Comparison of ENCODE assay signal across 8 cellular contexts in the genomic region with DNA sequence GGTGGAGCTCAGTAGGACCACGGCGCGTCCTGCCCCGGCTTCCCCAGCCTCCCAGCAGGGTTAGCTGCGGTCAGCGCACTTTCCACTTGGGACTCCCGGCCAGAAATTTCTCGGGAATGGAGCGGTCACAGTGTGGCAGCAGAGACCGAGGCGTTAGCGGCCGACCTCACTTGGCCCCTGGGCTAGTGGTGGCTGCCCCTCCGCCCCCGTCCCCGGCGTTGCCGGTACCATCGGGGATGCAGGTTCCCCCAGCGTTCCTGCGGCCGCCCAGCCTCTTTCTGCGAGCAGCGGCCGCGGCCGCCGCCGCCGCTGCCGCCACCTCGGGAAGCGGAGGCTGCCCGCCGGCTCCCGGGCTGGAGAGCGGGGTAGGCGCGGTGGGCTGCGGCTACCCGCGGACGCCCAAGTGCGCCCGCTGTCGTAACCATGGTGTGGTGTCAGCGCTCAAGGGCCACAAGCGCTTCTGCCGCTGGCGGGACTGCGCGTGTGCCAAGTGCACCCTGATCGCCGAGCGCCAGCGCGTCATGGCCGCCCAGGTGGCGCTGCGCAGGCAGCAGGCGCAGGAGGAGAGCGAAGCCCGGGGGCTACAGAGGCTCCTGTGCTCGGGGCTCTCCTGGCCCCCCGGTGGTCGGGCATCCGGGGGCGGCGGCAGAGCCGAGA. TPM values are rescaled to one million over a fixed set of nuclear protein-coding genes. Genes with fewer than 3 reads are reported as not detected.
DNase-seq lines count a peak whose midpoint lies in the region; ATAC-seq and TF ChIP-seq lines count a peak whose summit lies in the region.

No MANE protein-coding gene starts in this region.

- peaks cover 4% of the 10 kb centered on the region; the same call in 1 of the 2 replicates for H3K27me3 ChIP-seq in HUES48 (ENCODE audit: control insufficient read depth, insufficient read depth, low read length)
- H3K27me3 ChIP-seq in SJSA1 (replicated peaks): no peaks in the 10 kb centered on the region
- H3K27me3 ChIP-seq in spleen (replicated peaks in 1 of 7): peaks cover 0 to 70% (median 19%) of the 10 kb centered on the region in 7 donors

- H3K27ac ChIP-seq in HUES48 (ENCODE audit: low read depth, low read length) (peak overlapping the region; percentile 78), SJSA1 (no peak overlapping the region), spleen (peak overlapping the region in 7 of 8 donors; percentile 47 to 81 (median 76))

- H3K36me3 ChIP-seq in HUES48 (ENCODE audit: control insufficient read depth, insufficient read depth, low read length): peaks cover 9% of the 10 kb centered on the region; the same call in 1 of the 2 replicates
- no peaks in the 10 kb centered on the region for H3K36me3 ChIP-seq in SJSA1
- H3K36me3 ChIP-seq in spleen: no peaks in the 10 kb centered on the region

- TF ChIP-seq CTCF in spleen (IDR thresholded peaks at IDR 0.05 in 8 of 11, conservative IDR thresholded peaks at IDR 0.05 in 3 of 11): peak in 3 of 11 experiments; percentile 10 to 26 (median 13)

- intact Hi-C loops in spleen (cut with DNase I; ENCODE audit: low total_unique reads): no loop called here

- ATAC-seq in GM19328 (IDR thresholded peaks at IDR 0.05; ENCODE audit: unreplicated experiment) (peak; percentile 71), GM21737 (IDR thresholded peaks at IDR 0.05; ENCODE audit: unreplicated experiment) (no peak)

- WGBS in spleen, 5 donors: 1 to 6% (median 2%) methylated on average over 9 to 70 of the region's 70 CpGs

- H3K9ac ChIP-seq in HUES48 (ENCODE audit: low read depth, low read length): peak overlapping the region; percentile 72

- peaks cover 17% of the 10 kb centered on the region for H3K4me1 ChIP-seq in HUES48 (ENCODE audit: control insufficient read depth, insufficient read depth, low read length)
- peaks cover 6% of the 10 kb centered on the region; the same call in 1 of the 2 replicates for H3K4me1 ChIP-seq in SJSA1 (replicated peaks)
- peaks cover 0 to 22% (median 18%) of the 10 kb centered on the region in 6 donors for H3K4me1 ChIP-seq in spleen

- H3K4me3 ChIP-seq in HUES48 (ENCODE audit: low read depth, low read length) (peak overlapping the region; percentile 92), SJSA1 (peak overlapping the region; percentile 57), spleen (peak overlapping the region; percentile 38 to 80 (median 55))

- DNase-seq in AG20443 (ENCODE audit: low spot score) (peak; percentile 54), SJSA1 (ENCODE audit: low read depth in 1 of 2, low spot score in 2 of 2) (peak; percentile 44 to 59), cerebellum (ENCODE audit: low spot score) (peak; percentile 4), kidney glomerular epithelial cell (lab: John Stamatoyannopoulos, UW) (peak; percentile 39), spleen (peak; percentile 87)

- H3K9me3 ChIP-seq in HUES48 (ENCODE audit: control insufficient read depth, insufficient read depth, low read length) (no peaks in the 10 kb centered on the region), SJSA1 (replicated peaks) (no peaks in the 10 kb centered on the region), spleen (no peaks in the 10 kb centered on the region)

- no peak for TF ChIP-seq POLR2A in spleen (IDR thresholded peaks at IDR 0.05)

RNA-seq across cellular contexts. Expression of a gene that starts 0.5 kb away (rescaled TPM):
- 0.25 and 1.1 TPM in 2 replicates for total RNA-seq in SJSA1 (2014; rRNA removed; shearing (Covaris generic))
- 0.91 TPM for total RNA-seq in cerebellum
- 1 to 10 TPM in 2 of 7 donors, under 1 TPM in 5; 0.14 to 1.6 (median 0.43) TPM for total RNA-seq in spleen
- polyA plus RNA-seq in spleen: under 1 TPM; 0.20 to 0.38 (median 0.35) TPM

Comparison
In these comparisons a context has a peak if more than half of its experiments do, and no peak if none do; other contexts are left out.
1. DNase-seq: peak in every context shown above with its lines; median percentile 87 in spleen; 54 in AG20443; 52 in SJSA1; 39 in kidney glomerular epithelial cell; 4 in cerebellum.